22 cellular contexts compared by ENCODE assay signal in the genomic region with DNA sequence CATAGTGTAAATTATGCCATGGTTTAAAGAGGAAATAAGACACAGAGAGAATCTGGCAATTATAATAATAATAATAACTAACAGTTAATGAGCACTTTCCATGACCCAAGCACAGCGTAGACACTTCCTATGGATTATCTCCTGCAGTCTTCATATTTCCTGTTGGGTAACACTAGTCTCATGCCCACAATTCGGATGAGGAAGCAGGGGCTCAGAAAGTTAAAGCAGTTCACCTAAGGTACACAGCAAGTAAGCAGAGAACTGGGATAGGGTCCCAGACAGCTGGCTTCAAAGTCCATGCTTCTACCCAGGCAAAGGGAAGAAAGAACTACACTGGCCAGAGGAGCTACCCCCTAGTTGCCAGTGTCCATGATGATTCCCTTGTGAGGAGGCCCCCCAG. TPM values are rescaled to one million over a fixed set of nuclear protein-coding genes. Genes with fewer than 3 reads are reported as not detected.
DNase-seq lines count a peak whose midpoint lies in the region; ATAC-seq and TF ChIP-seq lines count a peak whose summit lies in the region.
"Had no signal": no experiment of that assay in that cellular context is flagged by ENCODE, and none has a peak within 500 bp of the region (broad histone marks: within the 10 kb centered on the region; RNA-seq: fewer than 3 reads in every experiment).

No MANE protein-coding gene starts in this region.

- peak overlapping the region; percentile 93 to 97 (median 96) for H3K27ac Mint-ChIP-seq in CD14-positive monocyte
- peak overlapping the region; percentile 46 for H3K27ac Mint-ChIP-seq in dendritic cell treated with granulocyte-macrophage colony-stimulating factor and Interleukin-4, amounts not matched to agents 40 ng/mL and 50 ng/mL, for 4 days
- H3K27ac Mint-ChIP-seq: activated CD4-positive, alpha-beta memory T cell treated with anti-CD3 and anti-CD28 coated beads for 36 hours; GM23338; stimulated activated effector memory CD8-positive, alpha-beta T cell treated with anti-CD3 and anti-CD28 coated beads, Interleukin-12 subunit alpha, Interleukin-12 subunit beta, amount 100 ng/mL, for 72 hours; T-helper 1 cell treated with Interleukin-12 subunit alpha and Interleukin-12 subunit beta and Interleukin-4 antibody, amounts not matched to agents 30 μg/mL and 1 μg/mL, for 36 hours; WTC11 had no signal

- no peak for TF ChIP-seq CTCF in CD14-positive monocyte (IDR thresholded peaks at IDR 0.05)
- TF ChIP-seq CTCF in NB4 (IDR thresholded peaks at IDR 0.05; ENCODE audit: low read depth, low read length) = no peak

- H3K18ac ChIP-seq in mesenchymal stem cell (ENCODE audit: low read depth in 1 of 2, low read length in 2 of 2) = peak overlapping the region; percentile 68 to 85

- intact Hi-C loops in CD14-positive monocyte (cut with micrococcal nuclease) = no loop called here
- intact Hi-C loops in dendritic cell treated with granulocyte-macrophage colony-stimulating factor and Interleukin-4, amounts not matched to agents 40 ng/mL and 50 ng/mL, for 4 days (cut with micrococcal nuclease) = no loop called here

- peak overlapping the region; percentile 51 for H4K8ac ChIP-seq in mesenchymal stem cell (ENCODE audit: low read length)

- H3K27me3 Mint-ChIP-seq in CD14-positive monocyte (ENCODE audit: low read depth in 3 of 3) = peaks cover 0 to 10% (median 4%) of the 10 kb centered on the region in 3 donors
- H3K27me3 Mint-ChIP-seq in dendritic cell treated with granulocyte-macrophage colony-stimulating factor and Interleukin-4, amounts not matched to agents 40 ng/mL and 50 ng/mL, for 4 days = peaks cover 2% of the 10 kb centered on the region
- H3K27me3 Mint-ChIP-seq: activated CD4-positive, alpha-beta memory T cell treated with anti-CD3 and anti-CD28 coated beads for 36 hours had no signal

- no peak overlapping the region for H3K27ac ChIP-seq in mesenchymal stem cell (ENCODE audit: low read length, poor library complexity, severe bottlenecking)
- H3K27ac ChIP-seq: cardiac muscle cell, neutrophil, testis had no signal

- H3K27me3 ChIP-seq in mesenchymal stem cell (ENCODE audit: control insufficient read depth in 1 of 2, insufficient read depth in 1 of 2, low read length in 2 of 2) = no peaks in the 10 kb centered on the region
- H3K27me3 ChIP-seq: testis had no signal

- no peak overlapping the region for H3K23ac ChIP-seq in mesenchymal stem cell (ENCODE audit: low read length in 2 of 2)

- peak overlapping the region; percentile 82 for H2BK120ac ChIP-seq in mesenchymal stem cell (ENCODE audit: low read depth, low read length)

- H3K4me1 Mint-ChIP-seq in CD14-positive monocyte = peaks cover 59% of the 10 kb centered on the region
- peaks cover 69% of the 10 kb centered on the region for H3K4me1 Mint-ChIP-seq in dendritic cell treated with granulocyte-macrophage colony-stimulating factor and Interleukin-4, amounts not matched to agents 40 ng/mL and 50 ng/mL, for 4 days (ENCODE audit: low read depth)
- H3K4me1 Mint-ChIP-seq: GM23338; stimulated activated effector memory CD8-positive, alpha-beta T cell treated with anti-CD3 and anti-CD28 coated beads, Interleukin-12 subunit alpha, Interleukin-12 subunit beta, amount 100 ng/mL, for 72 hours; WTC11 had no signal

- no peaks in the 10 kb centered on the region for H3K36me3 Mint-ChIP-seq in CD14-positive monocyte
- H3K36me3 Mint-ChIP-seq in dendritic cell treated with granulocyte-macrophage colony-stimulating factor and Interleukin-4, amounts not matched to agents 40 ng/mL and 50 ng/mL, for 4 days (ENCODE audit: low read depth) = no peaks in the 10 kb centered on the region
- H3K36me3 Mint-ChIP-seq: activated CD4-positive, alpha-beta memory T cell treated with anti-CD3 and anti-CD28 coated beads for 36 hours; stimulated activated effector memory CD8-positive, alpha-beta T cell treated with anti-CD3 and anti-CD28 coated beads, Interleukin-12 subunit alpha, Interleukin-12 subunit beta, amount 100 ng/mL, for 72 hours; WTC11 had no signal

- peak overlapping the region in 1 of 2 experiments; percentile 80 for H3K14ac ChIP-seq in mesenchymal stem cell (ENCODE audit: low read length in 2 of 2)

- H2AFZ ChIP-seq in mesenchymal stem cell (ENCODE audit: low read depth, low read length) = no peak overlapping the region

- H2BK15ac ChIP-seq in mesenchymal stem cell (ENCODE audit: low read depth, poor library complexity, severe bottlenecking) = peak overlapping the region; percentile 97

- DNase-seq in CD14-positive monocyte (ENCODE audit: low spot score) (peak; percentile 51), NB4 (ENCODE audit: low read depth) (peak; percentile 57), mesenchymal stem cell (no peak), OCI-M1 (lab: John Stamatoyannopoulos, UW) (no peak)
- DNase-seq: activated CD4-positive, alpha-beta memory T cell treated with anti-CD3 and anti-CD28 coated beads for 36 hours; amniotic stem cell; COR-L47; NCI-H146; NCI-H69; retina; testis had no signal

- no peak overlapping the region for H3K9ac ChIP-seq in mesenchymal stem cell (ENCODE audit: low read length)

- no peaks in the 10 kb centered on the region for H3K36me3 ChIP-seq in mesenchymal stem cell (ENCODE audit: control insufficient read depth in 1 of 2, insufficient read depth in 2 of 2, low read depth in 1 of 2, low read length in 2 of 2)
- H3K36me3 ChIP-seq: cardiac muscle cell, neutrophil had no signal

- peak overlapping the region; percentile 76 to 97 for H2BK12ac ChIP-seq in mesenchymal stem cell (ENCODE audit: low read length in 2 of 2)

- H2BK5ac ChIP-seq in mesenchymal stem cell (ENCODE audit: low read depth, low read length, poor library complexity, severe bottlenecking) = no peak overlapping the region

- H3K9me3 ChIP-seq in mesenchymal stem cell (ENCODE audit: control insufficient read depth, low read length) = no peaks in the 10 kb centered on the region
- H3K9me3 ChIP-seq: neutrophil, testis had no signal

- H3K9me3 Mint-ChIP-seq in CD14-positive monocyte = no peaks in the 10 kb centered on the region
- H3K9me3 Mint-ChIP-seq in dendritic cell treated with granulocyte-macrophage colony-stimulating factor and Interleukin-4, amounts not matched to agents 40 ng/mL and 50 ng/mL, for 4 days = no peaks in the 10 kb centered on the region
- H3K9me3 Mint-ChIP-seq: activated CD4-positive, alpha-beta memory T cell treated with anti-CD3 and anti-CD28 coated beads for 36 hours; GM23338; stimulated activated effector memory CD8-positive, alpha-beta T cell treated with anti-CD3 and anti-CD28 coated beads, Interleukin-12 subunit alpha, Interleukin-12 subunit beta, amount 100 ng/mL, for 72 hours; T-helper 1 cell treated with Interleukin-12 subunit alpha and Interleukin-12 subunit beta and Interleukin-4 antibody, amounts not matched to agents 30 μg/mL and 1 μg/mL, for 36 hours; WTC11 had no signal

- no peaks in the 10 kb centered on the region for H3K79me1 ChIP-seq in mesenchymal stem cell (replicated peaks; ENCODE audit: low read length, poor library complexity, severe bottlenecking)

- peak overlapping the region in 1 of 2 donors; percentile 73 for H3K4me3 Mint-ChIP-seq in CD14-positive monocyte
- H3K4me3 Mint-ChIP-seq in dendritic cell treated with granulocyte-macrophage colony-stimulating factor and Interleukin-4, amounts not matched to agents 40 ng/mL and 50 ng/mL, for 4 days = no peak overlapping the region
- H3K4me3 Mint-ChIP-seq: activated CD4-positive, alpha-beta memory T cell treated with anti-CD3 and anti-CD28 coated beads for 36 hours; GM23338; stimulated activated effector memory CD8-positive, alpha-beta T cell treated with anti-CD3 and anti-CD28 coated beads, Interleukin-12 subunit alpha, Interleukin-12 subunit beta, amount 100 ng/mL, for 72 hours; T-helper 1 cell treated with Interleukin-12 subunit alpha and Interleukin-12 subunit beta and Interleukin-4 antibody, amounts not matched to agents 30 μg/mL and 1 μg/mL, for 36 hours; WTC11 had no signal

- no peak for ATAC-seq in GM19351 (IDR thresholded peaks at IDR 0.05; ENCODE audit: unreplicated experiment)
- no peak for ATAC-seq in HG03196 (IDR thresholded peaks at IDR 0.05; ENCODE audit: unreplicated experiment)
- ATAC-seq: Panc1; stimulated activated effector memory CD8-positive, alpha-beta T cell treated with anti-CD3 and anti-CD28 coated beads, Interleukin-12 subunit alpha, Interleukin-12 subunit beta, amount 100 ng/mL, for 72 hours; WTC11 had no signal

- H3K4me2 ChIP-seq in mesenchymal stem cell (ENCODE audit: low read length, poor library complexity, severe bottlenecking) = no peak overlapping the region
- H3K4me2 ChIP-seq: GM23338 had no signal

- no peak for TF ChIP-seq POLR2A in NB4 (IDR thresholded peaks at IDR 0.05; ENCODE audit: extremely low read depth, insufficient read length)

- peak overlapping the region; percentile 91 for H4K91ac ChIP-seq in mesenchymal stem cell (ENCODE audit: low read length)

- peaks cover 16% of the 10 kb centered on the region for H3K4me1 ChIP-seq in mesenchymal stem cell (ENCODE audit: control insufficient read depth, insufficient read depth, low read depth, low read length)
- H3K4me1 ChIP-seq: testis had no signal

- peak overlapping the region; percentile 13 for H2AK5ac ChIP-seq in mesenchymal stem cell (ENCODE audit: low read length, severe bottlenecking)

- H3K4ac ChIP-seq in mesenchymal stem cell (ENCODE audit: low read depth in 1 of 2, low read length in 2 of 2) = peak overlapping the region; percentile 77 to 94

- H3K4me3 ChIP-seq in NB4 (ENCODE audit: low read depth, low read length) = no peak overlapping the region
- no peak overlapping the region for H3K4me3 ChIP-seq in mesenchymal stem cell (ENCODE audit: insufficient read depth in 1 of 2, low read depth in 1 of 2, low read length in 2 of 2)
- H3K4me3 ChIP-seq: cardiac muscle cell, GM23338, testis had no signal

- WGBS in mesenchymal stem cell = 87% methylated on average over 2 of the region's 2 CpGs

RNA-seq across cellular contexts. Expression of gene TGFBI, which starts 27.9 kb away (rescaled TPM):
- polyA plus RNA-seq in CD14-positive monocyte = 100 to 1,000 TPM; 480 to 653 TPM
- polyA plus RNA-seq in mesenchymal stem cell (2013, experiment 1 of 2) = 1,930 TPM
- polyA plus RNA-seq in mesenchymal stem cell (2013, experiment 2 of 2) = 1,910 TPM

RNA-seq across cellular contexts. Expression of gene LECT2, which starts 46.2 kb away (rescaled TPM):
- polyA plus RNA-seq in CD14-positive monocyte = not detected
- polyA plus RNA-seq in mesenchymal stem cell (2013, experiment 1 of 2) = not detected
- 0.08 TPM for polyA plus RNA-seq in mesenchymal stem cell (2013, experiment 2 of 2)
- polyA plus RNA-seq: cardiac muscle cell, esophagus had no signal

Comparison
In these comparisons a context has a peak if more than half of its experiments do, and no peak if none do; other contexts are left out.
1. DNase-seq: peak in CD14-positive monocyte (single experiment) and NB4 (single experiment); none in mesenchymal stem cell (single experiment) and OCI-M1 (single experiment).